Comparison of ENCODE assay signal across 8 cellular contexts in genomic region chr21:32413697-32414578, GRCh38. TPM values are rescaled to one million over a fixed set of nuclear protein-coding genes. Genes with fewer than 3 reads are reported as not detected.
DNase-seq lines count a peak whose midpoint lies in the region; ATAC-seq, FAIRE-seq and TF ChIP-seq lines count a peak whose summit lies in the region.

No MANE protein-coding gene starts in this region.

- FAIRE-seq in pancreas (lab: Jason Lieb, UNC): no peak

- H3K4me3 ChIP-seq in esophagus (ENCODE audit: low read depth in 1 of 2, low read length in 2 of 2) (peak overlapping the region; percentile 64 to 76), pancreas (peak overlapping the region in 2 of 4 donors; percentile 79 to 89), SJCRH30 (no peak overlapping the region)

- H3K9me3 ChIP-seq in esophagus (ENCODE audit: control insufficient read depth in 2 of 2, insufficient read depth in 1 of 2, low read depth in 1 of 2, low read length in 1 of 2) (no peaks in the 10 kb centered on the region), pancreas (no peaks in the 10 kb centered on the region), SJCRH30 (replicated peaks) (no peaks in the 10 kb centered on the region)

- H3K27me3 ChIP-seq in esophagus (ENCODE audit: control insufficient read depth in 1 of 2, insufficient read depth in 2 of 2, low read length in 2 of 2) (no peaks in the 10 kb centered on the region), pancreas (no peaks in the 10 kb centered on the region), SJCRH30 (peaks cover 3% of the 10 kb centered on the region; the same call in 1 of the 2 replicates)

- H3K27ac Mint-ChIP-seq in chondrocyte (ENCODE audit: unreplicated experiment): no peak overlapping the region

- no peak overlapping the region for H3K4me3 Mint-ChIP-seq in chondrocyte (ENCODE audit: unreplicated experiment)

- H3K9me3 Mint-ChIP-seq in chondrocyte (ENCODE audit: low read depth): no peaks in the 10 kb centered on the region

- peak; percentile 15 for DNase-seq in EL
- peak in 1 of 6 donors; percentile 35 for DNase-seq in pancreas
- DNase-seq in chondrocyte (ENCODE audit: low spot score): no peak
- DNase-seq in SJCRH30: no peak

- 31 to 48% methylated on average over 7 of the region's 7 CpGs for whole genome bisulfite sequencing in esophagus, 2 donors
- 52 to 55% methylated on average over 7 of the region's 7 CpGs for WGBS in pancreas, 2 donors

- ATAC-seq in SK-N-SH treated with all-trans-retinoic acid at 6 μM for 48 hours (peak; percentile 10), pancreas (peak in 1 of 4 donors; percentile 1), GM21390 (IDR thresholded peaks at IDR 0.05; ENCODE audit: unreplicated experiment) (no peak), GM21367 (IDR thresholded peaks at IDR 0.05; ENCODE audit: unreplicated experiment) (no peak)

- peaks cover 14% of the 10 kb centered on the region for H3K4me1 Mint-ChIP-seq in chondrocyte (ENCODE audit: low read depth)

- no peaks in the 10 kb centered on the region for H3K36me3 ChIP-seq in esophagus (ENCODE audit: control insufficient read depth in 2 of 2, insufficient read depth in 2 of 2, low read length in 1 of 2)
- H3K36me3 ChIP-seq in pancreas: no peaks in the 10 kb centered on the region
- no peaks in the 10 kb centered on the region for H3K36me3 ChIP-seq in SJCRH30

- no peak for TF ChIP-seq CTCF in pancreas (IDR thresholded peaks at IDR 0.05)
- TF ChIP-seq CTCF in chondrocyte (IDR thresholded peaks at IDR 0.05): no peak

- H3K4me1 ChIP-seq in esophagus (ENCODE audit: control insufficient read depth in 2 of 2, insufficient read depth in 2 of 2, low read length in 1 of 2) (peaks cover 0 to 4% of the 10 kb centered on the region in 2 donors), pancreas (peaks cover 0 to 10% (median 6%) of the 10 kb centered on the region in 3 donors), SJCRH30 (no peaks in the 10 kb centered on the region)

- H3K27ac ChIP-seq in esophagus (ENCODE audit: low read depth in 2 of 2, low read length in 1 of 2): peak overlapping the region; percentile 98 to 99
- H3K27ac ChIP-seq in pancreas: peak overlapping the region; percentile 91 to 94 (median 93)
- H3K27ac ChIP-seq in SJCRH30: no peak overlapping the region

- H3K36me3 Mint-ChIP-seq in chondrocyte (ENCODE audit: low read depth): no peaks in the 10 kb centered on the region

- intact Hi-C loops in pancreas (cut with DNase I): loop anchor here in 1 of 3 donors (5.0 kb wide), 1 partner anchor 158 kb away; no protein-coding TSS in a partner anchor

- H3K27me3 Mint-ChIP-seq in chondrocyte (ENCODE audit: low read depth): peaks cover 12% of the 10 kb centered on the region

TF ChIP-seq in SK-N-SH treated with all-trans-retinoic acid at 6 μM for 48 hours, 23 proteins besides CTCF, POLR2A, EP300 and RAD21:
- TF ChIP-seq ZNF70 (CRISPR knock-in tag; IDR thresholded peaks at IDR 0.05) (no peak), CREB5 (CRISPR knock-in tag; IDR thresholded peaks at IDR 0.05; ENCODE audit: low read depth) (no peak), BACH2 (CRISPR knock-in tag; IDR thresholded peaks at IDR 0.05; ENCODE audit: borderline replicate concordance) (no peak), TCF4 (CRISPR knock-in tag; IDR thresholded peaks at IDR 0.05; ENCODE audit: borderline replicate concordance) (no peak), ZFP3 (CRISPR knock-in tag; IDR thresholded peaks at IDR 0.05) (no peak)

RNA-seq across cellular contexts. Expression of gene EVA1C, which starts 1.4 kb away (rescaled TPM):
- 10 to 100 TPM; 18.3 to 21.1 TPM for polyA plus RNA-seq in esophagus
- 10 to 100 TPM in 3 of 6 donors, 1 to 10 TPM in 3; 7.9 to 13.4 (median 10.6) TPM for total RNA-seq in pancreas
- 10 to 100 TPM; 20.7 to 35.9 TPM for polyA plus RNA-seq in pancreas
- total RNA-seq in chondrocyte: 1.5 to 2.0 TPM (median 1.6 TPM) in 3 replicates
- 0.10 and 0.13 TPM in 2 replicates for total RNA-seq in SJCRH30 (2014; rRNA removed; shearing (Covaris generic))

RNA-seq across cellular contexts. Expression of gene URB1, which starts 21.1 kb away (rescaled TPM):
- polyA plus RNA-seq in esophagus: 1 to 10 TPM; 4.6 to 5.5 TPM
- total RNA-seq in pancreas: 10 to 100 TPM in 1 of 6 donors, 1 to 10 TPM in 5; 5.9 to 11.0 (median 8.0) TPM
- 1 to 10 TPM; 2.9 to 4.7 TPM for polyA plus RNA-seq in pancreas
- total RNA-seq in chondrocyte: 13.5 to 22.1 TPM (median 15.1 TPM) in 3 replicates
- total RNA-seq in SJCRH30 (2014; rRNA removed; shearing (Covaris generic)): 21.8 and 22.9 TPM in 2 replicates
